Comparison of ENCODE assay signal across 21 cellular contexts in genomic region chr13:19181021-19181620, GRCh38. TPM values are rescaled to one million over a fixed set of nuclear protein-coding genes. Genes with fewer than 3 reads are reported as not detected.
"Had no signal": no experiment of that assay in that cellular context is flagged by ENCODE, and none has a peak within 500 bp of the region (broad histone marks: within the 10 kb centered on the region; RNA-seq: fewer than 3 reads in every experiment).

No MANE protein-coding gene starts in this region.

- ATAC-seq: activated T-helper 17 cell treated with anti-CD3 and anti-CD28 coated beads, Interleukin-2, amount 50 U/mL, for 72 hours; T-cell had no signal

- H3K27ac ChIP-seq: SK-N-MC had no signal

- DNase-seq: activated B cell treated with CpG ODN at 0.5 μM for 24 hours; activated CD4-positive, alpha-beta memory T cell treated with anti-CD3 and anti-CD28 coated beads, Interleukin-2, amount 10 ng/mL, durations not matched to agents 7 days and 5 days; activated CD4-positive, alpha-beta T cell treated with anti-CD3 and anti-CD28 coated beads, Interleukin-2, amount 50 U/mL, for 1 hour; activated naive CD4-positive, alpha-beta T cell treated with anti-CD3 and anti-CD28 coated beads for 36 hours; activated T-cell treated with anti-CD3 and anti-CD28 coated beads for 4 hours; activated T-cell treated with anti-CD3 and anti-CD28 coated beads, Interleukin-2, amount 50 U/mL, for 48 hours; amygdala; NCI-H1048; NCI-H187 treated with DMSO at 0.1 percent for 48 hours; NCI-H2081 treated with DMSO at 0.1 percent for 48 hours; NCI-H524 treated with DMSO at 0.1 percent for 48 hours; NCI-H748 treated with DMSO at 0.1 percent for 48 hours; SIG-M5; T-cell; T-helper 2 cell; T1000 had no signal

- H3K4me3 ChIP-seq: SK-N-MC had no signal

RNA-seq across cellular contexts. Expression of gene TUBA3C, which starts 0.5 kb away (rescaled TPM):
- total RNA-seq: activated B cell treated with CpG ODN at 0.5 μM for 24 hours; activated CD4-positive, alpha-beta memory T cell treated with anti-CD3 and anti-CD28 coated beads, Interleukin-2, amount 10 ng/mL, durations not matched to agents 7 days and 5 days; activated CD8-positive, alpha-beta memory T cell treated with anti-CD3 and anti-CD28 coated beads for 36 hours; activated naive CD4-positive, alpha-beta T cell treated with anti-CD3 and anti-CD28 coated beads for 36 hours; activated T-helper 17 cell treated with anti-CD3 and anti-CD28 coated beads, Interleukin-2, amount 50 U/mL, for 72 hours; astrocyte; OCI-LY7; T-cell had no signal
